Comparison of ENCODE assay signal across 9 cellular contexts in the genomic region with DNA sequence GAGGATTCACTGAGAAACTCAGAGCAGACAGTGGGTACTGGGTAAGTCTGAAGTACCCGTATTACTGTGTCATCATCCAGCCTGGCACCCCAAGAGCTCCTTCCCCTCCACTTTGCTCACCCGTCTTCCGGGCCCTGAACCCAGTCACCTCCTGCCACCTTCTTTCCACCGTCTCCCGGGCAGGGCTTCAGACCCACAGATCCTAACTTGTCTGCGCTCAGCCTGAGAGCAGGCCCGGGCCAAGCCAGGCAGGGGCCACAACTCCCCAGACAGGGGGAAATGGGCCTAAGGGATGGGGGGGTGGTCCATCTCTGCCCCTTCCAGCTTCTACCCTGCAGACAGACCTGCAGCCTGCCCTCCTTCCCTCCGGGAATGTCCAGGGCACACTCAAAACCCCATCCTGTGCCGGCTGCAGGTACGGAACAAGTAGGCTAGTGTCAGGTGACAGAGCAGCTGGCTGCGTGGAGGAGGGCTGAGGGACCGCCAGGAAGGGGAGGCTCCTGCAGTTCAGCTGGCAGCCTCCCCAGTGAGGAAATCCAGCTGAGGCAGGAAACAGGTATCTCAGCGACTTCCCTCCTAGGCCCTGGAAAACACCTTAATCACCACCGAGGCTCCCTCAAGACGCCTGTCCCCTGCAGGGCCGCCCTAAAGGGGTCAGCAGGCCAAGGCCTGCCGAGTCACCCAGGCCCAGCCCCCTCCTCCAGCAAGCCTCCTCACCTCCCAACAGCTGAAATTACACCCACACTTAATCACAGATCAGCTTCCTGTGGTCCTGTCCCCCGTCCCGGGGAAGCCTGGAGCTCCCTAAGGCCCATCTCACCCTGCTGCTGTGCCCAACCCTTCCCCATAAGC. TPM values are rescaled to one million over a fixed set of nuclear protein-coding genes. Genes with fewer than 3 reads are reported as not detected.
DNase-seq lines count a peak whose midpoint lies in the region; ATAC-seq and TF ChIP-seq lines count a peak whose summit lies in the region.
"Had no signal": no experiment of that assay in that cellular context is flagged by ENCODE, and none has a peak within 500 bp of the region (broad histone marks: within the 10 kb centered on the region; RNA-seq: fewer than 3 reads in every experiment).

No MANE protein-coding gene starts in this region.

- peaks cover 15% of the 10 kb centered on the region for H3K36me3 ChIP-seq in mesodermal cell (ENCODE audit: control insufficient read depth, insufficient read depth, low read length)

- H3K4me3 ChIP-seq in AG04449 (ENCODE audit: low read depth, low read length) = peak overlapping the region; percentile 39
- H3K4me3 ChIP-seq in choroid plexus epithelial cell (ENCODE audit: low read depth, low read length) = no peak overlapping the region
- H3K4me3 ChIP-seq in mesodermal cell (ENCODE audit: extremely low read depth, insufficient read depth, low read length, poor library complexity, severe bottlenecking) = peak overlapping the region; percentile 18

- no peak for DNase-seq in AG04449 (ENCODE audit: low read depth, low spot score)
- DNase-seq in NCI-H128 (lab: John Stamatoyannopoulos, UW; ENCODE audit: unreplicated experiment) = peak; percentile 25
- DNase-seq in choroid plexus epithelial cell (ENCODE audit: low read depth) = peak; percentile 53
- DNase-seq: NCI-H1436 had no signal

- H3K9me3 ChIP-seq in mesodermal cell (ENCODE audit: control insufficient read depth, low read length) = no peaks in the 10 kb centered on the region

- peaks cover 62% of the 10 kb centered on the region for H3K4me1 ChIP-seq in mesodermal cell (ENCODE audit: control insufficient read depth, insufficient read depth, low read length, poor library complexity, severe bottlenecking)

- 55 to 57% methylated on average over 16 of the region's 19 CpGs for WGBS in mesodermal cell (ENCODE audit: insufficient coverage in 2 of 2), 2 experiments

- CTCF ChIA-PET in AG04449 (lab: Yijun Ruan, JAX) = interaction anchor here (0.8 to 3.8 kb wide), 2 partner anchors 11 to 24 kb away, joined by 3 to 14 read pairs; no protein-coding TSS in a partner anchor

- H3K27ac ChIP-seq in mesodermal cell (ENCODE audit: low read depth, low read length, severe bottlenecking) = peak overlapping the region; percentile 53

- ATAC-seq in GM19452 (IDR thresholded peaks at IDR 0.05; ENCODE audit: unreplicated experiment) (no peak), GM18868 (IDR thresholded peaks at IDR 0.05; ENCODE audit: unreplicated experiment) (no peak), HG02981 (IDR thresholded peaks at IDR 0.05; ENCODE audit: unreplicated experiment) (no peak), GM19455 (IDR thresholded peaks at IDR 0.05; ENCODE audit: unreplicated experiment) (no peak)

- no peak for TF ChIP-seq CTCF in AG04449 (IDR thresholded peaks at IDR 0.05; ENCODE audit: insufficient read depth, low read length, missing control alignments)
- TF ChIP-seq CTCF in choroid plexus epithelial cell (conservative IDR thresholded peaks at IDR 0.05; ENCODE audit: low read depth, low read length) = no peak

- POLR2A ChIA-PET in AG04449 (lab: Yijun Ruan, JAX) = interaction anchor here (0.7 kb wide), 1 partner anchor 10 kb away, joined by 5 read pairs; no protein-coding TSS in a partner anchor

RNA-seq across cellular contexts. Expression of a gene that starts 3.5 kb away (rescaled TPM):
- 162 TPM for polyA plus RNA-seq in mesodermal cell (2013, experiment 1 of 2)
- polyA plus RNA-seq in mesodermal cell (2013, experiment 2 of 2) = 102 TPM

RNA-seq across cellular contexts. Expression of a gene that starts 43.2 kb away (rescaled TPM):
- polyA plus RNA-seq in mesodermal cell (2013, experiment 1 of 2) = not detected
- not detected for polyA plus RNA-seq in mesodermal cell (2013, experiment 2 of 2)
